Comparison of ENCODE assay signal across 5 cellular contexts in genomic region chr22:23379540-23380229, GRCh38.
DNase-seq lines count a peak whose midpoint lies in the region; FAIRE-seq and TF ChIP-seq lines count a peak whose summit lies in the region.
"Not testable (repeated sequence)": the region's sequence is repeated elsewhere in the genome, so short reads cannot be mapped to it uniquely, and the experiment has no call there.

No MANE protein-coding gene starts in this region.

- H2BK120ac ChIP-seq in neuronal stem cell (ENCODE audit: low read depth, low read length): not testable (repeated sequence)

- peak overlapping the region; percentile 44 for H3K9ac ChIP-seq in neuronal stem cell (ENCODE audit: low read depth, low read length, poor library complexity)

- H3K23ac ChIP-seq in neuronal stem cell (ENCODE audit: low read depth, low read length, poor library complexity): not testable (repeated sequence)

- H2AK5ac ChIP-seq in neuronal stem cell (ENCODE audit: low read depth, low read length): peak overlapping the region; percentile 56

- not testable (repeated sequence) for H3K36me3 ChIP-seq in H7 (replicated peaks; ENCODE audit: control insufficient read depth, insufficient read depth, low read length); neuronal stem cell (replicated peaks in 1 of 2; ENCODE audit: control insufficient read depth in 2 of 2, insufficient read depth in 2 of 2, low read length in 2 of 2)

- not testable (repeated sequence) for H2BK15ac ChIP-seq in neuronal stem cell (ENCODE audit: low read length)

- no CpG with 5 or more reads among the region's 18 CpGs for WGBS in neuronal stem cell (ENCODE audit: extremely low coverage in 2 of 2, insufficient read length in 2 of 2, insufficient replicate concordance in 1 of 2), 2 donors

- peak; percentile 29 for DNase-seq in H7
- DNase-seq in cardiac septum (ENCODE audit: low spot score): peak; percentile 66
- not testable (repeated sequence) for DNase-seq in mesothelial cell of epicardium (ENCODE audit: low spot score in 2 of 2, unreplicated experiment in 2 of 2); neuronal stem cell (ENCODE audit: low spot score); urothelium cell line (ENCODE audit: low spot score)

- not testable (repeated sequence) for H2BK12ac ChIP-seq in neuronal stem cell (ENCODE audit: low read length)

- not testable (repeated sequence) for H3K9me3 Mint-ChIP-seq in mesothelial cell of epicardium

- not testable (repeated sequence) for H3K4ac ChIP-seq in neuronal stem cell (ENCODE audit: low read length)

- not testable (repeated sequence) for H2AFZ ChIP-seq in neuronal stem cell (ENCODE audit: low read length)

- FAIRE-seq in urothelium cell line (lab: Jason Lieb, UNC): peak; percentile 91

- peak overlapping the region; percentile 48 for H4K8ac ChIP-seq in neuronal stem cell (ENCODE audit: low read depth, low read length)

- H3K4me3 ChIP-seq in H7 (ENCODE audit: insufficient read depth, low read depth, low read length): not testable (repeated sequence)
- peak overlapping the region in 1 of 2 donors; percentile 16 for H3K4me3 ChIP-seq in neuronal stem cell (ENCODE audit: low read length in 2 of 2)

- H3K4me3 Mint-ChIP-seq in mesothelial cell of epicardium: not testable (repeated sequence)

- not testable (repeated sequence) for H4K91ac ChIP-seq in neuronal stem cell (ENCODE audit: low read depth, low read length, poor library complexity)

- peak overlapping the region; percentile 87 for H3K27ac Mint-ChIP-seq in mesothelial cell of epicardium

- not testable (repeated sequence) for H3K27me3 Mint-ChIP-seq in mesothelial cell of epicardium (ENCODE audit: low read depth)

- not testable (repeated sequence) for H3K18ac ChIP-seq in neuronal stem cell (ENCODE audit: low read length)

- TF ChIP-seq CTCF in mesothelial cell of epicardium (IDR thresholded peaks at IDR 0.05; ENCODE audit: unreplicated experiment): not testable (repeated sequence)

- not testable (repeated sequence) for H3K27me3 ChIP-seq in H7 (ENCODE audit: control insufficient read depth, insufficient read depth, low read length)
- peaks cover 0 to 19% (median 0%) of the 10 kb centered on the region in 3 experiments for H3K27me3 ChIP-seq in neuronal stem cell (ENCODE audit: control insufficient read depth in 3 of 3, insufficient read depth in 3 of 3, low read depth in 1 of 3, low read length in 3 of 3)

- not testable (repeated sequence) for H3K27ac ChIP-seq in neuronal stem cell (replicated peaks; ENCODE audit: low read length)

- intact Hi-C loops in cardiac septum (cut with DNase I): not testable (repeated sequence)

- not testable (repeated sequence) for H2BK5ac ChIP-seq in neuronal stem cell (ENCODE audit: low read length)

- H3K4me1 ChIP-seq in neuronal stem cell (ENCODE audit: control insufficient read depth in 2 of 2, insufficient read depth in 1 of 2, low read depth in 1 of 2, low read length in 2 of 2): not testable (repeated sequence)

- H3K9me3 ChIP-seq in neuronal stem cell (replicated peaks in 1 of 2; ENCODE audit: control insufficient read depth in 2 of 2, insufficient read depth in 1 of 2, low read depth in 1 of 2, low read length in 2 of 2): not testable (repeated sequence)

- H3K4me2 ChIP-seq in neuronal stem cell (ENCODE audit: insufficient read depth, low read length, poor library complexity, severe bottlenecking): not testable (repeated sequence)

- not testable (repeated sequence) for H3K14ac ChIP-seq in neuronal stem cell (ENCODE audit: low read length)

- not testable (repeated sequence) for H3K79me1 ChIP-seq in neuronal stem cell (ENCODE audit: low read depth, low read length)

- not testable (repeated sequence) for H3K36me3 Mint-ChIP-seq in mesothelial cell of epicardium

- H3K4me1 Mint-ChIP-seq in mesothelial cell of epicardium: peaks cover 52% of the 10 kb centered on the region
